ENCODE assay signal across 1 cellular context in the genomic region with DNA sequence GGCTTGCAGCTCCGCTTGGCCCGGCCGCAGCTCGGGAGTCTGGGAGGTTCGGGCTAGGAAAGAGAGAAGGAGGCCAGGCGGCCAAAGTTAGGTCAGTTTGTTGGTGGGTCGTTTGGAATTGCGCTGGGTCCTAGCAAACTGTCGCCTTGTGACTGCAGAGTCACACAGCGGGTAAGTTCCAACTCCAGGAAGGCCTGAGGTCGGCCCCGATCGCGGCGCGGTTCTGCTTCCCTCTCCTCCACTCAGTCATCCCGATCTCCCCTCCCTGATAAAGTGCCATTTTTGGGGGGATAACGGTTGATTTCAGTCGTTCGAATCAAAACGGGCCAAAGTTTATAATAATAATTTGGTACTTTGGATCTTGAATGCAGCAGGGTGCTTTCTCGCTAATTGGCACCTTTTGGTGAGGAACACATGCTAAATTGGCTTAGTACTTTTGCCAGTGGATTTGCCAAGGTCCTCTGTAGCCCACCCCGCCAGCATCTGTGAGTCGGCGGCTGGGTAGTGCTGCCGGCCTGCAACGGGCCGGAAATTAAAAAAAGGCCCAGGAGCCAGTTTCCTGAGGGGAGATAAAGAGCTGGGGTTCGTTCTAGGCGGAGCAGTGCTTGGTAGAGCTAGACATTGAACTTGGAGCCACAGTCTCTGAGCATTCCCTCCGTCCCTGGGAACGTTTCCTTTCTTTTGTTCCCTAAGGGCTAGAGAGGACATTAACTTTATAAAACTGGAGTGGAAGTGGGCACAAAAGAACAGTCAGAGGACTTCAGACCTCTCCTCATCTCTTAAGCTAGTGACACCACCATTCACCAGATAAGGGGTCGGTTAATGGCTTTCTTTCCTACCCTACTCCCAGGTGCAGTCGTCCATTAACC.
TF ChIP-seq lines count a peak whose summit lies in the region.

No MANE protein-coding gene starts in this region.

TF ChIP-seq in K562, 482 proteins besides CTCF, POLR2A, EP300 and RAD21 (continued from another document and continues in another):
- TF ChIP-seq, protein P1, sequence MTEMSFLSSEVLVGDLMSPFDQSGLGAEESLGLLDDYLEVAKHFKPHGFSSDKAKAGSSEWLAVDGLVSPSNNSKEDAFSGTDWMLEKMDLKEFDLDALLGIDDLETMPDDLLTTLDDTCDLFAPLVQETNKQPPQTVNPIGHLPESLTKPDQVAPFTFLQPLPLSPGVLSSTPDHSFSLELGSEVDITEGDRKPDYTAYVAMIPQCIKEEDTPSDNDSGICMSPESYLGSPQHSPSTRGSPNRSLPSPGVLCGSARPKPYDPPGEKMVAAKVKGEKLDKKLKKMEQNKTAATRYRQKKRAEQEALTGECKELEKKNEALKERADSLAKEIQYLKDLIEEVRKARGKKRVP (CRISPR knock-in tag; IDR thresholded peaks at IDR 0.05), result peak; percentile 3; the same call in 1 of the 2 replicates
- no peak for TF ChIP-seq SLC30A9 (CRISPR knock-in tag; IDR thresholded peaks at IDR 0.05)
- no peak for TF ChIP-seq CTBP1 (IDR thresholded peaks at IDR 0.05; ENCODE audit: borderline replicate concordance)
- TF ChIP-seq ZNF217 (CRISPR knock-in tag; IDR thresholded peaks at IDR 0.05), result no peak
- no peak for TF ChIP-seq HDAC3 (IDR thresholded peaks at IDR 0.05; ENCODE audit: borderline replicate concordance, partially characterized antibody)
- no peak for TF ChIP-seq HMGN3 (IDR thresholded peaks at IDR 0.05; ENCODE audit: borderline replicate concordance, extremely low read depth, insufficient read length, low read depth, low read length)
- peak; percentile 71; the same call in 1 of the 2 replicates for TF ChIP-seq ZNF347 (CRISPR knock-in tag; IDR thresholded peaks at IDR 0.05; ENCODE audit: low read depth)
- no peak for TF ChIP-seq RBFOX2 (IDR thresholded peaks at IDR 0.05; ENCODE audit: low read depth, low read length)
- no peak for TF ChIP-seq CHD4 (IDR thresholded peaks at IDR 0.05; ENCODE audit: insufficient read depth, insufficient replicate concordance, low read depth, low read length, poor library complexity, severe bottlenecking)
- TF ChIP-seq ZNF24 (IDR thresholded peaks at IDR 0.05), result no peak
- no peak for TF ChIP-seq ZNF436 (CRISPR knock-in tag; IDR thresholded peaks at IDR 0.05)
- TF ChIP-seq NR2C2 (CRISPR knock-in tag; IDR thresholded peaks at IDR 0.05), result peak; percentile 80; the same call in 1 of the 2 replicates
- TF ChIP-seq NR2C2 (tag; IDR thresholded peaks at IDR 0.05), result no peak
- no peak for TF ChIP-seq ZNF431 (CRISPR knock-in tag; IDR thresholded peaks at IDR 0.05)
- TF ChIP-seq TBP (optimal IDR thresholded peaks at IDR 0.05; ENCODE audit: low read depth, low read length), result no peak
- TF ChIP-seq, protein P2, sequence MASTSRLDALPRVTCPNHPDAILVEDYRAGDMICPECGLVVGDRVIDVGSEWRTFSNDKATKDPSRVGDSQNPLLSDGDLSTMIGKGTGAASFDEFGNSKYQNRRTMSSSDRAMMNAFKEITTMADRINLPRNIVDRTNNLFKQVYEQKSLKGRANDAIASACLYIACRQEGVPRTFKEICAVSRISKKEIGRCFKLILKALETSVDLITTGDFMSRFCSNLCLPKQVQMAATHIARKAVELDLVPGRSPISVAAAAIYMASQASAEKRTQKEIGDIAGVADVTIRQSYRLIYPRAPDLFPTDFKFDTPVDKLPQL (IDR thresholded peaks at IDR 0.05; ENCODE audit: extremely low read depth, insufficient read length), result no peak
- no peak for TF ChIP-seq LEF1 (IDR thresholded peaks at IDR 0.05)
- no peak for TF ChIP-seq MEIS2 (IDR thresholded peaks at IDR 0.05; ENCODE audit: partially characterized antibody)
- no peak for TF ChIP-seq ETV6 (IDR thresholded peaks at IDR 0.05; ENCODE audit: borderline replicate concordance in 1 of 2, low read depth in 2 of 2, low read length in 1 of 2)
- 0 out of 2 replicates have a peak, but pooled peaks have one; percentile 13 for TF ChIP-seq ETV6 (CRISPR knock-in tag; IDR thresholded peaks at IDR 0.05; ENCODE audit: borderline replicate concordance)
- TF ChIP-seq ZNF165 (CRISPR knock-in tag; IDR thresholded peaks at IDR 0.05; ENCODE audit: borderline replicate concordance), result no peak
- TF ChIP-seq ZNF699 (CRISPR knock-in tag; IDR thresholded peaks at IDR 0.05; ENCODE audit: insufficient replicate concordance), result no peak
- 0 out of 2 replicates have a peak, but pooled peaks have one; percentile 21 for TF ChIP-seq ZNF707 (CRISPR knock-in tag; conservative IDR thresholded peaks at IDR 0.05)
- TF ChIP-seq RBBP5 (IDR thresholded peaks at IDR 0.05; ENCODE audit: borderline replicate concordance, insufficient read depth, low read length, poor library complexity, severe bottlenecking), result peak; percentile 9
- no peak for TF ChIP-seq HNRNPLL (IDR thresholded peaks at IDR 0.05; ENCODE audit: low read depth, low read length, poor library complexity, severe bottlenecking)
- TF ChIP-seq MED1 (CRISPR knock-in tag; IDR thresholded peaks at IDR 0.05; ENCODE audit: borderline replicate concordance), result no peak
- TF ChIP-seq, protein P3, sequence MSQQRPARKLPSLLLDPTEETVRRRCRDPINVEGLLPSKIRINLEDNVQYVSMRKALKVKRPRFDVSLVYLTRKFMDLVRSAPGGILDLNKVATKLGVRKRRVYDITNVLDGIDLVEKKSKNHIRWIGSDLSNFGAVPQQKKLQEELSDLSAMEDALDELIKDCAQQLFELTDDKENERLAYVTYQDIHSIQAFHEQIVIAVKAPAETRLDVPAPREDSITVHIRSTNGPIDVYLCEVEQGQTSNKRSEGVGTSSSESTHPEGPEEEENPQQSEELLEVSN (IDR thresholded peaks at IDR 0.05; ENCODE audit: borderline replicate concordance in 1 of 2, extremely low read depth in 1 of 2, insufficient read depth in 1 of 2, insufficient read length in 1 of 2, low read depth in 1 of 2, low read length in 1 of 2, poor library complexity in 1 of 2, severe bottlenecking in 1 of 2), result no peak
- no peak for TF ChIP-seq SREBF1 (IDR thresholded peaks at IDR 0.05; ENCODE audit: borderline replicate concordance, low read depth, low read length)
- TF ChIP-seq CXXC5 (CRISPR knock-in tag; IDR thresholded peaks at IDR 0.05), result no peak; the same call in 1 of the 2 replicates
- no peak for TF ChIP-seq CREBBP (IDR thresholded peaks at IDR 0.05; ENCODE audit: low read depth, low read length)
- no peak; a peak in 3 of 4 replicates for TF ChIP-seq TBL1XR1 (IDR thresholded peaks at IDR 0.05; ENCODE audit: low read length in 2 of 2)
- TF ChIP-seq SAFB2 (IDR thresholded peaks at IDR 0.05; ENCODE audit: borderline replicate concordance, low read depth, low read length, severe bottlenecking), result no peak
- no peak for TF ChIP-seq ZNF143 (CRISPR knock-in tag; IDR thresholded peaks at IDR 0.05)
- TF ChIP-seq ZNF668 (CRISPR knock-in tag; IDR thresholded peaks at IDR 0.05), result no peak
- TF ChIP-seq JUN (IDR thresholded peaks at IDR 0.05; ENCODE audit: borderline replicate concordance, low read depth, low read length), result 0 out of 2 replicates have a peak, but pooled peaks have one; percentile 3
- TF ChIP-seq JUN (CRISPR knock-in tag; IDR thresholded peaks at IDR 0.05; ENCODE audit: borderline replicate concordance), result no peak
- TF ChIP-seq RFX1 (IDR thresholded peaks at IDR 0.05), result no peak
- TF ChIP-seq POLR2AphosphoS5 (IDR thresholded peaks at IDR 0.05; ENCODE audit: control insufficient read depth, insufficient read depth, low read depth, low read length), result no peak
- TF ChIP-seq KAT2B (IDR thresholded peaks at IDR 0.05; ENCODE audit: low read depth, low read length), result no peak
- TF ChIP-seq, protein P4, sequence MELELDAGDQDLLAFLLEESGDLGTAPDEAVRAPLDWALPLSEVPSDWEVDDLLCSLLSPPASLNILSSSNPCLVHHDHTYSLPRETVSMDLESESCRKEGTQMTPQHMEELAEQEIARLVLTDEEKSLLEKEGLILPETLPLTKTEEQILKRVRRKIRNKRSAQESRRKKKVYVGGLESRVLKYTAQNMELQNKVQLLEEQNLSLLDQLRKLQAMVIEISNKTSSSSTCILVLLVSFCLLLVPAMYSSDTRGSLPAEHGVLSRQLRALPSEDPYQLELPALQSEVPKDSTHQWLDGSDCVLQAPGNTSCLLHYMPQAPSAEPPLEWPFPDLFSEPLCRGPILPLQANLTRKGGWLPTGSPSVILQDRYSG (tag; conservative IDR thresholded peaks at IDR 0.05; ENCODE audit: low read depth), result no peak
- TF ChIP-seq SNRNP70 (optimal IDR thresholded peaks at IDR 0.05; ENCODE audit: low read depth, low read length), result no peak
- TF ChIP-seq, protein P5, sequence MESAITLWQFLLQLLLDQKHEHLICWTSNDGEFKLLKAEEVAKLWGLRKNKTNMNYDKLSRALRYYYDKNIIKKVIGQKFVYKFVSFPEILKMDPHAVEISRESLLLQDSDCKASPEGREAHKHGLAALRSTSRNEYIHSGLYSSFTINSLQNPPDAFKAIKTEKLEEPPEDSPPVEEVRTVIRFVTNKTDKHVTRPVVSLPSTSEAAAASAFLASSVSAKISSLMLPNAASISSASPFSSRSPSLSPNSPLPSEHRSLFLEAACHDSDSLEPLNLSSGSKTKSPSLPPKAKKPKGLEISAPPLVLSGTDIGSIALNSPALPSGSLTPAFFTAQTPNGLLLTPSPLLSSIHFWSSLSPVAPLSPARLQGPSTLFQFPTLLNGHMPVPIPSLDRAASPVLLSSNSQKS (CRISPR knock-in tag; IDR thresholded peaks at IDR 0.05), result peak; percentile 50; the same call in 1 of the 2 replicates
- TF ChIP-seq GABPB1 (CRISPR knock-in tag; IDR thresholded peaks at IDR 0.05), result no peak
- 0 out of 2 replicates have a peak, but pooled peaks have one; percentile 16 for TF ChIP-seq MAFK (IDR thresholded peaks at IDR 0.05; ENCODE audit: low read length)
- TF ChIP-seq HNRNPH1 (optimal IDR thresholded peaks at IDR 0.05; ENCODE audit: low read depth, low read length), result no peak
- TF ChIP-seq, protein P6, sequence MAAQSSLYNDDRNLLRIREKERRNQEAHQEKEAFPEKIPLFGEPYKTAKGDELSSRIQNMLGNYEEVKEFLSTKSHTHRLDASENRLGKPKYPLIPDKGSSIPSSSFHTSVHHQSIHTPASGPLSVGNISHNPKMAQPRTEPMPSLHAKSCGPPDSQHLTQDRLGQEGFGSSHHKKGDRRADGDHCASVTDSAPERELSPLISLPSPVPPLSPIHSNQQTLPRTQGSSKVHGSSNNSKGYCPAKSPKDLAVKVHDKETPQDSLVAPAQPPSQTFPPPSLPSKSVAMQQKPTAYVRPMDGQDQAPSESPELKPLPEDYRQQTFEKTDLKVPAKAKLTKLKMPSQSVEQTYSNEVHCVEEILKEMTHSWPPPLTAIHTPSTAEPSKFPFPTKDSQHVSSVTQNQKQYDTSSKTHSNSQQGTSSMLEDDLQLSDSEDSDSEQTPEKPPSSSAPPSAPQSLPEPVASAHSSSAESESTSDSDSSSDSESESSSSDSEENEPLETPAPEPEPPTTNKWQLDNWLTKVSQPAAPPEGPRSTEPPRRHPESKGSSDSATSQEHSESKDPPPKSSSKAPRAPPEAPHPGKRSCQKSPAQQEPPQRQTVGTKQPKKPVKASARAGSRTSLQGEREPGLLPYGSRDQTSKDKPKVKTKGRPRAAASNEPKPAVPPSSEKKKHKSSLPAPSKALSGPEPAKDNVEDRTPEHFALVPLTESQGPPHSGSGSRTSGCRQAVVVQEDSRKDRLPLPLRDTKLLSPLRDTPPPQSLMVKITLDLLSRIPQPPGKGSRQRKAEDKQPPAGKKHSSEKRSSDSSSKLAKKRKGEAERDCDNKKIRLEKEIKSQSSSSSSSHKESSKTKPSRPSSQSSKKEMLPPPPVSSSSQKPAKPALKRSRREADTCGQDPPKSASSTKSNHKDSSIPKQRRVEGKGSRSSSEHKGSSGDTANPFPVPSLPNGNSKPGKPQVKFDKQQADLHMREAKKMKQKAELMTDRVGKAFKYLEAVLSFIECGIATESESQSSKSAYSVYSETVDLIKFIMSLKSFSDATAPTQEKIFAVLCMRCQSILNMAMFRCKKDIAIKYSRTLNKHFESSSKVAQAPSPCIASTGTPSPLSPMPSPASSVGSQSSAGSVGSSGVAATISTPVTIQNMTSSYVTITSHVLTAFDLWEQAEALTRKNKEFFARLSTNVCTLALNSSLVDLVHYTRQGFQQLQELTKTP (IDR thresholded peaks at IDR 0.05; ENCODE audit: low read depth in 1 of 2, partially characterized antibody in 2 of 2), result no peak
- TF ChIP-seq RCOR1 (IDR thresholded peaks at IDR 0.05; ENCODE audit: borderline replicate concordance in 1 of 2, low read depth in 2 of 2, low read length in 2 of 2), result peak in 1 of 2 experiments; percentile 46; a peak in 2 of 4 replicates
- no peak for TF ChIP-seq KDM2B (CRISPR knock-in tag; IDR thresholded peaks at IDR 0.05)
- TF ChIP-seq HNRNPL (IDR thresholded peaks at IDR 0.05; ENCODE audit: low read depth, low read length), result no peak
- TF ChIP-seq MECOM (CRISPR knock-in tag; IDR thresholded peaks at IDR 0.05), result no peak
- no peak for TF ChIP-seq KDM4B (IDR thresholded peaks at IDR 0.05; ENCODE audit: borderline replicate concordance in 2 of 2, low read depth in 1 of 2)
- TF ChIP-seq, protein P7, sequence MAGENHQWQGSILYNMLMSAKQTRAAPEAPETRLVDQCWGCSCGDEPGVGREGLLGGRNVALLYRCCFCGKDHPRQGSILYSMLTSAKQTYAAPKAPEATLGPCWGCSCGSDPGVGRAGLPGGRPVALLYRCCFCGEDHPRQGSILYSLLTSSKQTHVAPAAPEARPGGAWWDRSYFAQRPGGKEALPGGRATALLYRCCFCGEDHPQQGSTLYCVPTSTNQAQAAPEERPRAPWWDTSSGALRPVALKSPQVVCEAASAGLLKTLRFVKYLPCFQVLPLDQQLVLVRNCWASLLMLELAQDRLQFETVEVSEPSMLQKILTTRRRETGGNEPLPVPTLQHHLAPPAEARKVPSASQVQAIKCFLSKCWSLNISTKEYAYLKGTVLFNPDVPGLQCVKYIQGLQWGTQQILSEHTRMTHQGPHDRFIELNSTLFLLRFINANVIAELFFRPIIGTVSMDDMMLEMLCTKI (IDR thresholded peaks at IDR 0.05; ENCODE audit: partially characterized antibody), result no peak
- TF ChIP-seq GTF2F1 (IDR thresholded peaks at IDR 0.05; ENCODE audit: low read depth, low read length), result peak; percentile 75; the same call in 1 of the 2 replicates
- no peak for TF ChIP-seq ELF2 (CRISPR knock-in tag; IDR thresholded peaks at IDR 0.05)
- TF ChIP-seq PTBP1 (IDR thresholded peaks at IDR 0.05; ENCODE audit: low read depth, low read length), result no peak
- TF ChIP-seq MAZ (CRISPR knock-in tag; conservative IDR thresholded peaks at IDR 0.05 in 1 of 2, IDR thresholded peaks at IDR 0.05 in 1 of 2), result no peak
- TF ChIP-seq, protein P8, sequence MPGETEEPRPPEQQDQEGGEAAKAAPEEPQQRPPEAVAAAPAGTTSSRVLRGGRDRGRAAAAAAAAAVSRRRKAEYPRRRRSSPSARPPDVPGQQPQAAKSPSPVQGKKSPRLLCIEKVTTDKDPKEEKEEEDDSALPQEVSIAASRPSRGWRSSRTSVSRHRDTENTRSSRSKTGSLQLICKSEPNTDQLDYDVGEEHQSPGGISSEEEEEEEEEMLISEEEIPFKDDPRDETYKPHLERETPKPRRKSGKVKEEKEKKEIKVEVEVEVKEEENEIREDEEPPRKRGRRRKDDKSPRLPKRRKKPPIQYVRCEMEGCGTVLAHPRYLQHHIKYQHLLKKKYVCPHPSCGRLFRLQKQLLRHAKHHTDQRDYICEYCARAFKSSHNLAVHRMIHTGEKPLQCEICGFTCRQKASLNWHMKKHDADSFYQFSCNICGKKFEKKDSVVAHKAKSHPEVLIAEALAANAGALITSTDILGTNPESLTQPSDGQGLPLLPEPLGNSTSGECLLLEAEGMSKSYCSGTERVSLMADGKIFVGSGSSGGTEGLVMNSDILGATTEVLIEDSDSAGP (CRISPR knock-in tag; IDR thresholded peaks at IDR 0.05), result peak; percentile 76
- no peak for TF ChIP-seq ZNF785 (CRISPR knock-in tag; IDR thresholded peaks at IDR 0.05)
- TF ChIP-seq RFX7 (CRISPR knock-in tag; IDR thresholded peaks at IDR 0.05), result no peak
